In genomic region chr9:14865206-14865605, GRCh38 we compare ENCODE assay signal across 27 cellular contexts. TPM values are rescaled to one million over a fixed set of nuclear protein-coding genes. Genes with fewer than 3 reads are reported as not detected.
DNase-seq lines count a peak whose midpoint lies in the region; ATAC-seq and TF ChIP-seq lines count a peak whose summit lies in the region.
"Had no signal": no experiment of that assay in that cellular context is flagged by ENCODE, and none has a peak within 500 bp of the region (broad histone marks: within the 10 kb centered on the region; RNA-seq: fewer than 3 reads in every experiment).

No MANE protein-coding gene starts in this region.

- POLR2A ChIA-PET in SK-N-SH (lab: Yijun Ruan, JAX): no interaction called here

- H4K20me1 ChIP-seq in SK-N-SH (ENCODE audit: insufficient read depth): no peaks in the 10 kb centered on the region

- H3F3A ChIP-seq in SK-N-SH (replicated peaks; ENCODE audit: insufficient read depth): no peaks in the 10 kb centered on the region

- ATAC-seq in HG02763 (IDR thresholded peaks at IDR 0.05; ENCODE audit: unreplicated experiment) (no peak), HG02870 (IDR thresholded peaks at IDR 0.05; ENCODE audit: unreplicated experiment) (no peak)
- ATAC-seq: A549; activated CD8-positive, alpha-beta memory T cell treated with anti-CD3 and anti-CD28 coated beads, Interleukin-2, amount 10 ng/mL, durations not matched to agents 7 days and 5 days; body of pancreas; natural killer cell had no signal

- H3K27ac ChIP-seq in SK-N-SH (ENCODE audit: low read depth in 2 of 2, low read length in 1 of 2) (peak overlapping the region in 1 of 2 experiments; percentile 62; a peak in 2 of 4 replicates), sigmoid colon (peak overlapping the region in 3 of 4 donors; percentile 49 to 88 (median 79))
- H3K27ac ChIP-seq: A549, adrenal gland, body of pancreas, tibial nerve had no signal

- no peaks in the 10 kb centered on the region for H3K9me2 ChIP-seq in SK-N-SH

- DNase-seq in NCI-H82 (lab: John Stamatoyannopoulos, UW) (peak; percentile 24), NCI-H82 treated with DMSO at 0.1 percent for 48 hours (lab: John Stamatoyannopoulos, UW; ENCODE audit: unreplicated experiment) (no peak), NCI-H2081 treated with DMSO at 0.1 percent for 48 hours (lab: John Stamatoyannopoulos, UW) (peak; percentile 47), SK-N-SH (peak; percentile 56), sigmoid colon (no peak), DMS114 treated with DMSO at 0.1 percent for 48 hours (lab: John Stamatoyannopoulos, UW; ENCODE audit: unreplicated experiment) (no peak)
- DNase-seq: activated CD4-positive, alpha-beta T cell treated with anti-CD3 and anti-CD28 coated beads, Interleukin-2, amount 10 ng/mL, durations not matched to agents 7 days and 5 days; activated CD8-positive, alpha-beta memory T cell treated with anti-CD3 and anti-CD28 coated beads, Interleukin-2, amount 10 ng/mL, durations not matched to agents 7 days and 5 days; activated naive CD4-positive, alpha-beta T cell treated with anti-CD3 and anti-CD28 coated beads for 36 hours; activated T-cell treated with anti-CD3 and anti-CD28 coated beads, Interleukin-2, amount 50 U/mL, for 48 hours; adrenal gland; BE2C; body of pancreas; dermis blood vessel endothelial cell; DMS79 treated with DMSO at 0.1 percent for 48 hours; GF-D8; hypothalamus; immature natural killer cell; natural killer cell; NCI-H1105 treated with DMSO at 0.1 percent for 48 hours; NCI-H226; stimulated activated CD4-positive, alpha-beta T cell treated with anti-CD3 and anti-CD28 coated beads, Interleukin-2, amount 100 ng/mL, for 24 hours; SW 1271 had no signal

- 39% methylated on average over 2 of the region's 2 CpGs for WGBS in SK-N-SH (ENCODE audit: low lambda C conversion rate)
- 86 to 90% methylated on average over 2 of the region's 2 CpGs for WGBS in sigmoid colon, 2 donors

- H3K27me3 ChIP-seq in SK-N-SH (ENCODE audit: insufficient read depth) (no peaks in the 10 kb centered on the region), sigmoid colon (no peaks in the 10 kb centered on the region)
- H3K27me3 ChIP-seq: adrenal gland, body of pancreas, tibial nerve had no signal

- no peaks in the 10 kb centered on the region for H3K36me3 ChIP-seq in SK-N-SH (replicated peaks in 1 of 2; ENCODE audit: control insufficient read depth in 1 of 2, insufficient read depth in 2 of 2, low read length in 1 of 2)
- no peaks in the 10 kb centered on the region for H3K36me3 ChIP-seq in sigmoid colon
- H3K36me3 ChIP-seq: adrenal gland, BE2C, tibial nerve had no signal

- CTCF ChIA-PET in SK-N-SH (lab: Yijun Ruan, JAX): interaction anchor here (0.7 to 0.8 kb wide), 2 partner anchors 9 to 18 kb away, joined by 3 to 4 read pairs; no protein-coding TSS in a partner anchor

- H3K9me3 ChIP-seq in SK-N-SH (no peaks in the 10 kb centered on the region), sigmoid colon (no peaks in the 10 kb centered on the region)
- H3K9me3 ChIP-seq: A549, adrenal gland, BE2C, body of pancreas, tibial nerve had no signal

- H3K4me3 ChIP-seq in SK-N-SH (ENCODE audit: low read depth in 2 of 2, low read length in 1 of 2) (no peak overlapping the region), sigmoid colon (no peak overlapping the region)
- H3K4me3 ChIP-seq: A549, adrenal gland, body of pancreas, tibial nerve had no signal

- TF ChIP-seq POLR2A in sigmoid colon (IDR thresholded peaks at IDR 0.05): no peak

- no peak for TF ChIP-seq CTCF in SK-N-SH (IDR thresholded peaks at IDR 0.05)
- TF ChIP-seq CTCF in sigmoid colon (IDR thresholded peaks at IDR 0.05): no peak

- no peaks in the 10 kb centered on the region for H3K79me2 ChIP-seq in SK-N-SH (ENCODE audit: insufficient read depth)

- no peak overlapping the region for H3K4me2 ChIP-seq in SK-N-SH
- H3K4me2 ChIP-seq: A549 had no signal

- H3K9ac ChIP-seq in SK-N-SH: no peak overlapping the region

- intact Hi-C loops in sigmoid colon (cut with DNase I): loop anchor here (5.0 to 10.0 kb wide), 2 partner anchors 42 to 130 kb away; no protein-coding TSS in a partner anchor

- TF ChIP-seq RAD21 in SK-N-SH (IDR thresholded peaks at IDR 0.05; ENCODE audit: low read length): 0 out of 2 replicates have a peak, but pooled peaks have one; percentile 3

- H2AFZ ChIP-seq in SK-N-SH (ENCODE audit: low read depth): no peak overlapping the region

- H3K4me1 ChIP-seq in SK-N-SH (ENCODE audit: control insufficient read depth in 1 of 2, insufficient read depth in 2 of 2, low read depth in 1 of 2, low read length in 1 of 2) (peaks cover 0 to 11% of the 10 kb centered on the region in 2 experiments; a peak in 2 of 4 replicates), sigmoid colon (peaks cover 0 to 53% (median 39%) of the 10 kb centered on the region in 4 donors)
- H3K4me1 ChIP-seq: A549, BE2C, tibial nerve had no signal

- TF ChIP-seq EP300 in SK-N-SH (IDR thresholded peaks at IDR 0.05; ENCODE audit: borderline replicate concordance in 1 of 2, low read depth in 1 of 2, low read length in 1 of 2) (peak in 1 of 2 experiments; percentile 90; a peak in 2 of 4 replicates), sigmoid colon (IDR thresholded peaks at IDR 0.05) (no peak)

TF ChIP-seq in SK-N-SH, 30 proteins besides CTCF, POLR2A, EP300 and RAD21:
- 0 out of 2 replicates have a peak, but pooled peaks have one; percentile 50 for TF ChIP-seq FOXJ3 (CRISPR knock-in tag; IDR thresholded peaks at IDR 0.05)
- TF ChIP-seq, protein P1, sequence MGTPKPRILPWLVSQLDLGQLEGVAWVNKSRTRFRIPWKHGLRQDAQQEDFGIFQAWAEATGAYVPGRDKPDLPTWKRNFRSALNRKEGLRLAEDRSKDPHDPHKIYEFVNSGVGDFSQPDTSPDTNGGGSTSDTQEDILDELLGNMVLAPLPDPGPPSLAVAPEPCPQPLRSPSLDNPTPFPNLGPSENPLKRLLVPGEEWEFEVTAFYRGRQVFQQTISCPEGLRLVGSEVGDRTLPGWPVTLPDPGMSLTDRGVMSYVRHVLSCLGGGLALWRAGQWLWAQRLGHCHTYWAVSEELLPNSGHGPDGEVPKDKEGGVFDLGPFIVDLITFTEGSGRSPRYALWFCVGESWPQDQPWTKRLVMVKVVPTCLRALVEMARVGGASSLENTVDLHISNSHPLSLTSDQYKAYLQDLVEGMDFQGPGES (IDR thresholded peaks at IDR 0.05; ENCODE audit: low read depth, low read length): no peak
- TF ChIP-seq GATA2 (CRISPR knock-in tag; IDR thresholded peaks at IDR 0.05): peak; percentile 84
- TF ChIP-seq CHD2 (IDR thresholded peaks at IDR 0.05; ENCODE audit: low read length, partially characterized antibody): peak; percentile 66
- TF ChIP-seq MEF2A (IDR thresholded peaks at IDR 0.05; ENCODE audit: borderline replicate concordance, low read depth): no peak
- TF ChIP-seq RCOR1 (IDR thresholded peaks at IDR 0.05; ENCODE audit: low read length): peak; percentile 93; the same call in 1 of the 2 replicates
- TF ChIP-seq TEAD4 (IDR thresholded peaks at IDR 0.05; ENCODE audit: borderline replicate concordance, insufficient read depth): no peak
- TF ChIP-seq USF1 (IDR thresholded peaks at IDR 0.05; ENCODE audit: borderline replicate concordance, low read depth): no peak
- no peak for TF ChIP-seq TAF1 (IDR thresholded peaks at IDR 0.05; ENCODE audit: borderline replicate concordance, low read depth, low read length)

RNA-seq across cellular contexts. Expression of gene FREM1, which starts 45.0 kb away (rescaled TPM):
- polyA plus RNA-seq in SK-N-SH (2012; rRNA removed): 0.26 and 0.60 TPM in 2 replicates
- 0.39 and 1.0 TPM in 2 replicates for polyA plus RNA-seq in SK-N-SH (2012; cell fraction: cytosol; rRNA removed)
- polyA plus RNA-seq in SK-N-SH (2012; cell fraction: nucleus; rRNA removed): 0.83 and 1.5 TPM in 2 replicates
- 10 to 100 TPM; 10.6 to 45.1 (median 16.6) TPM for total RNA-seq in sigmoid colon
- polyA plus RNA-seq in sigmoid colon: 1 to 10 TPM in 1 of 3 donors, under 1 TPM in 1, not detected in 1; 0.96 to 1.2 TPM
- total RNA-seq: activated CD4-positive, alpha-beta T cell treated with anti-CD3 and anti-CD28 coated beads, Interleukin-2, amount 10 ng/mL, durations not matched to agents 7 days and 5 days; activated CD8-positive, alpha-beta memory T cell treated with anti-CD3 and anti-CD28 coated beads, Interleukin-2, amount 10 ng/mL, durations not matched to agents 7 days and 5 days; activated naive CD4-positive, alpha-beta T cell treated with anti-CD3 and anti-CD28 coated beads for 36 hours; dermis blood vessel endothelial cell had no signal
- polyA plus RNA-seq: A549, immature natural killer cell had no signal

Comparison
In these comparisons a context has a peak if more than half of its experiments do, and no peak if none do; other contexts are left out.
1. DNase-seq: peak in NCI-H82 (single experiment), NCI-H2081 treated with DMSO at 0.1 percent for 48 hours (single experiment) and SK-N-SH (single experiment); none in NCI-H82 treated with DMSO at 0.1 percent for 48 hours (single experiment), sigmoid colon (single experiment) and DMS114 treated with DMSO at 0.1 percent for 48 hours (single experiment).